16 cellular contexts compared by ENCODE assay signal in genomic region chr22:46551996-46552395, GRCh38. TPM values are rescaled to one million over a fixed set of nuclear protein-coding genes. Genes with fewer than 3 reads are reported as not detected.
DNase-seq lines count a peak whose midpoint lies in the region; ATAC-seq and TF ChIP-seq lines count a peak whose summit lies in the region.
"Had no signal": no experiment of that assay in that cellular context is flagged by ENCODE, and none has a peak within 500 bp of the region (broad histone marks: within the 10 kb centered on the region; RNA-seq: fewer than 3 reads in every experiment).

No MANE protein-coding gene starts in this region.

- H3K36me3 ChIP-seq in RWPE2 (ENCODE audit: low read depth) (no peaks in the 10 kb centered on the region), left lung (no peaks in the 10 kb centered on the region)
- H3K36me3 ChIP-seq: BE2C had no signal

- H3K27ac Mint-ChIP-seq in stimulated activated naive B cell treated with anti-CD40 and anti-IgM and Interleukin-4, amounts not matched to agents 10 μg/mL and 1 μg/mL and 100 μg/mL, for 72 hours: peak overlapping the region; percentile 14
- H3K27ac Mint-ChIP-seq in natural killer cell treated with Interleukin-12 subunit alpha and Interleukin-12 subunit beta and Interleukin-15 and Interleukin-18, amount 100 ng/mL, for 72 hours: no peak overlapping the region
- H3K27ac Mint-ChIP-seq: CD4-positive, alpha-beta memory T cell; HFFc6 had no signal

- intact Hi-C loops in left lung (cut with DNase I): no loop called here

- peaks cover 8 to 11% of the 10 kb centered on the region in 2 donors for H3K9me3 Mint-ChIP-seq in stimulated activated naive B cell treated with anti-CD40 and anti-IgM and Interleukin-4, amounts not matched to agents 10 μg/mL and 1 μg/mL and 100 μg/mL, for 72 hours
- H3K9me3 Mint-ChIP-seq in natural killer cell treated with Interleukin-12 subunit alpha and Interleukin-12 subunit beta and Interleukin-15 and Interleukin-18, amount 100 ng/mL, for 72 hours: peaks cover 4% of the 10 kb centered on the region

- H3K4me3 Mint-ChIP-seq in stimulated activated naive B cell treated with anti-CD40 and anti-IgM and Interleukin-4, amounts not matched to agents 10 μg/mL and 1 μg/mL and 100 μg/mL, for 72 hours: no peak overlapping the region
- no peak overlapping the region for H3K4me3 Mint-ChIP-seq in natural killer cell treated with Interleukin-12 subunit alpha and Interleukin-12 subunit beta and Interleukin-15 and Interleukin-18, amount 100 ng/mL, for 72 hours
- H3K4me3 Mint-ChIP-seq: CD4-positive, alpha-beta memory T cell; HFFc6 had no signal

- H3K36me3 Mint-ChIP-seq in stimulated activated naive B cell treated with anti-CD40 and anti-IgM and Interleukin-4, amounts not matched to agents 10 μg/mL and 1 μg/mL and 100 μg/mL, for 72 hours: peaks cover 3 to 10% of the 10 kb centered on the region in 2 donors
- H3K36me3 Mint-ChIP-seq in natural killer cell treated with Interleukin-12 subunit alpha and Interleukin-12 subunit beta and Interleukin-15 and Interleukin-18, amount 100 ng/mL, for 72 hours: peaks cover 5% of the 10 kb centered on the region

- no peaks in the 10 kb centered on the region for H3K9me3 ChIP-seq in RWPE2 (ENCODE audit: severe bottlenecking)
- peaks cover 0 to 8% of the 10 kb centered on the region in 2 donors for H3K9me3 ChIP-seq in left lung
- H3K9me3 ChIP-seq: BE2C had no signal

- no peak overlapping the region for H3K4me3 ChIP-seq in RWPE2 (ENCODE audit: severe bottlenecking)
- no peak overlapping the region for H3K4me3 ChIP-seq in left lung
- H3K4me3 ChIP-seq: A549 had no signal

- DNase-seq in RWPE1 (ENCODE audit: low spot score): no peak
- peak; percentile 26 for DNase-seq in RWPE2 (ENCODE audit: low spot score)
- DNase-seq in left lung: peak; percentile 13 to 51
- DNase-seq in stimulated activated naive B cell treated with anti-CD40 and anti-IgM and Interleukin-4, amounts not matched to agents 10 μg/mL and 1 μg/mL and 100 μg/mL, for 72 hours: no peak
- no peak for DNase-seq in kidney glomerular epithelial cell (lab: John Stamatoyannopoulos, UW)
- no peak for DNase-seq in natural killer cell treated with Interleukin-12 subunit alpha and Interleukin-12 subunit beta and Interleukin-15 and Interleukin-18, amount 100 ng/mL, for 72 hours (ENCODE audit: low spot score)
- DNase-seq: BE2C; CD4-positive, alpha-beta memory T cell; DMS153; DMS79 treated with DMSO at 0.1 percent for 48 hours; GDM1; HCEC 1CT; HFFc6 had no signal

- peaks cover 18% of the 10 kb centered on the region for H3K4me1 ChIP-seq in RWPE2 (ENCODE audit: insufficient read depth, poor library complexity, severe bottlenecking)
- H3K4me1 ChIP-seq in left lung: peaks cover 21 to 22% of the 10 kb centered on the region in 2 donors
- H3K4me1 ChIP-seq: BE2C had no signal

- ATAC-seq in RWPE2 (ENCODE audit: low read depth): no peak
- ATAC-seq in left lung: no peak
- no peak for ATAC-seq in stimulated activated naive B cell treated with anti-CD40 and anti-IgM and Interleukin-4, amounts not matched to agents 10 μg/mL and 1 μg/mL and 100 μg/mL, for 72 hours (replicated peaks)
- ATAC-seq in natural killer cell treated with Interleukin-12 subunit alpha and Interleukin-12 subunit beta and Interleukin-15 and Interleukin-18, amount 100 ng/mL, for 72 hours: no peak
- ATAC-seq: A549, HepG2 had no signal

- TF ChIP-seq CTCF in RWPE1 (conservative IDR thresholded peaks at IDR 0.05; ENCODE audit: low read depth) (no peak), RWPE2 (IDR thresholded peaks at IDR 0.05; ENCODE audit: poor library complexity, severe bottlenecking) (no peak), left lung (IDR thresholded peaks at IDR 0.05) (no peak)

- POLR2A ChIA-PET in RWPE1 (lab: Yijun Ruan, JAX; ENCODE audit: low non-redundant PET): no interaction called here

- CTCF ChIA-PET in RWPE1 (lab: Yijun Ruan, JAX): interaction anchor here (1.0 kb wide), 1 partner anchor 10 kb away, joined by 3 read pairs; no protein-coding TSS in a partner anchor

- H3K27me3 ChIP-seq in RWPE2 (ENCODE audit: insufficient read depth, poor library complexity, severe bottlenecking): no peaks in the 10 kb centered on the region
- peaks cover 0 to 13% of the 10 kb centered on the region in 2 donors for H3K27me3 ChIP-seq in left lung
- H3K27me3 ChIP-seq: BE2C had no signal

- peaks cover 49 to 76% of the 10 kb centered on the region in 2 donors for H3K27me3 Mint-ChIP-seq in stimulated activated naive B cell treated with anti-CD40 and anti-IgM and Interleukin-4, amounts not matched to agents 10 μg/mL and 1 μg/mL and 100 μg/mL, for 72 hours
- H3K27me3 Mint-ChIP-seq in natural killer cell treated with Interleukin-12 subunit alpha and Interleukin-12 subunit beta and Interleukin-15 and Interleukin-18, amount 100 ng/mL, for 72 hours: peaks cover 0 to 8% of the 10 kb centered on the region in 2 donors

- H3K4me1 Mint-ChIP-seq in stimulated activated naive B cell treated with anti-CD40 and anti-IgM and Interleukin-4, amounts not matched to agents 10 μg/mL and 1 μg/mL and 100 μg/mL, for 72 hours: no peaks in the 10 kb centered on the region
- no peaks in the 10 kb centered on the region for H3K4me1 Mint-ChIP-seq in natural killer cell treated with Interleukin-12 subunit alpha and Interleukin-12 subunit beta and Interleukin-15 and Interleukin-18, amount 100 ng/mL, for 72 hours (ENCODE audit: low read depth in 2 of 2)
- H3K4me1 Mint-ChIP-seq: CD4-positive, alpha-beta memory T cell had no signal

- H3K27ac ChIP-seq in RWPE1: 0 out of 2 replicates have a peak overlapping the region, but pooled peaks have one; percentile 9
- no peak overlapping the region for H3K27ac ChIP-seq in RWPE2 (ENCODE audit: poor library complexity, severe bottlenecking)
- H3K27ac ChIP-seq in left lung: no peak overlapping the region
- H3K27ac ChIP-seq: A549, C4-2B had no signal

RNA-seq across cellular contexts. Expression of gene CELSR1, which starts 14.6 kb away (rescaled TPM):
- 10 to 100 TPM; 36.3 to 59.8 TPM for total RNA-seq in left lung
- under 1 TPM; 0.14 to 0.45 TPM for total RNA-seq in natural killer cell treated with Interleukin-12 subunit alpha and Interleukin-12 subunit beta and Interleukin-15 and Interleukin-18, amount 100 ng/mL, for 72 hours

Comparison
In these comparisons a context has a peak if more than half of its experiments do, and no peak if none do; other contexts are left out.
1. DNase-seq: peak in RWPE2 (single experiment) and left lung (2 of 2); none in RWPE1 (single experiment), stimulated activated naive B cell treated with anti-CD40 and anti-IgM and Interleukin-4, amounts not matched to agents 10 μg/mL and 1 μg/mL and 100 μg/mL, for 72 hours (single experiment), kidney glomerular epithelial cell (single experiment) and natural killer cell treated with Interleukin-12 subunit alpha and Interleukin-12 subunit beta and Interleukin-15 and Interleukin-18, amount 100 ng/mL, for 72 hours (single experiment).
2. RNA of gene CELSR1, which starts 14.6 kb away (total RNA-seq): 36.3 to 59.8 TPM in left lung; 0.14 to 0.45 TPM in natural killer cell treated with Interleukin-12 subunit alpha and Interleukin-12 subunit beta and Interleukin-15 and Interleukin-18, amount 100 ng/mL, for 72 hours; every median in the first group is over 10 times any median in the second.